ENCODE assay signal across 13 cellular contexts in the genomic region with DNA sequence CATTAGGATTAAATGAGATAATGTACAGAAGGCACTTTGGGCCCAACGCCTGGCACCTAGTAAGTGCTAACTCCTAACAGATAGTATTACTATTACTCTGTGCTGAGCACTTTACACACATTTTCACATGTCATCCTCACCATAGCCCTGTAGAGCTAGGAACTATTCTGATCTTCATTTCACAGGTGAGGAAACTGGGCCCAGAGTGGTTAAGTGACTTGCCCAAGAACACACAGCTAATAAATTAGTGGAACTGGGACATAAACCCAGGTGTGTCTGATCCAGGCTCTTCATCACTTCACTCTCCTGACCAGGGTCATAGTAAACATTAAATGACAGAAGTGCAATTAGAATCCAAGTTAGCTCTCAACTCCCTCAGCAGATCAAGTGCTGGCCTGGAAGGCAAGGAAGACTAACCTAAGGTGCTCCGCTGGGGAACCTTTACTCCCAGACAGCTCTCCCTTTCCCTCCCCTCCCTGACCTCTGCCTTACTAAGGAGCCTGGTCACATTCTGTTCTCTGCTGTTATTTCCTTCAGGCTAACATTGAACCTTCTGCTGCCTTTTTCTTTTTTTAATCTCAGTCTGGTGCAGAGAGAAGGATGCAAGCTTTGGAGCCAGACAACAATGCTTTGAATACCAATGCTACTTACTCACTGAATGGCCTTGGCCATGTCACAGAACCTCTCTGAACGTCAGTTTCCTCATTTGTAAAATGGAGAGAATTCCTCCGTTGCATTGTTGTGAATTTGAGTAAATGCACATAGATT. TPM values are rescaled to one million over a fixed set of nuclear protein-coding genes. Genes with fewer than 3 reads are reported as not detected.
DNase-seq lines count a peak whose midpoint lies in the region; ATAC-seq and TF ChIP-seq lines count a peak whose summit lies in the region.
"Had no signal": no experiment of that assay in that cellular context is flagged by ENCODE, and none has a peak within 500 bp of the region (broad histone marks: within the 10 kb centered on the region; RNA-seq: fewer than 3 reads in every experiment).

No MANE protein-coding gene starts in this region.

- peaks cover 0 to 41% of the 10 kb centered on the region in 2 donors for H3K27me3 ChIP-seq in left lung
- H3K27me3 ChIP-seq in upper lobe of right lung = no peaks in the 10 kb centered on the region
- H3K27me3 ChIP-seq: vagina had no signal

- H3K4me1 ChIP-seq in left lung = peaks cover 0 to 8% of the 10 kb centered on the region in 2 donors
- H3K4me1 ChIP-seq in upper lobe of right lung = peaks cover 10% of the 10 kb centered on the region
- H3K4me1 ChIP-seq: parathyroid adenoma had no signal

- peak; percentile 7; the same call in 1 of the 2 replicates for TF ChIP-seq RAD21 in Ishikawa (IDR thresholded peaks at IDR 0.05; ENCODE audit: low read depth)

- no peaks in the 10 kb centered on the region for H3K9me3 ChIP-seq in left lung
- no peaks in the 10 kb centered on the region for H3K9me3 ChIP-seq in upper lobe of right lung
- H3K9me3 ChIP-seq: vagina had no signal

- intact Hi-C loops in left lung (cut with DNase I) (no loop called here), upper lobe of right lung (cut with DNase I) (no loop called here)

- peak; percentile 90 for DNase-seq in choroid plexus epithelial cell (ENCODE audit: low read depth)
- no peak for DNase-seq in left lung
- DNase-seq in upper lobe of right lung = no peak
- no peak for DNase-seq in glomerular visceral epithelial cell (ENCODE audit: extremely low spot score)
- DNase-seq in NCI-H526 treated with DMSO at 0.1 percent for 48 hours (lab: John Stamatoyannopoulos, UW) = no peak
- DNase-seq in UCSD-AML1 (lab: John Stamatoyannopoulos, UW; ENCODE audit: unreplicated experiment) = no peak
- DNase-seq: activated T-cell treated with anti-CD3 and anti-CD28 coated beads, Interleukin-2, amount 50 U/mL, for 4 hours; cortex of kidney; DND-41; T-helper 9 cell had no signal

- ATAC-seq in left lung (peak; percentile 16), upper lobe of right lung (no peak)
- ATAC-seq: activated T-cell treated with anti-CD3 and anti-CD28 coated beads, Interleukin-2, amount 50 U/mL, for 4 hours had no signal

- TF ChIP-seq CTCF in choroid plexus epithelial cell (conservative IDR thresholded peaks at IDR 0.05; ENCODE audit: low read depth, low read length) (no peak), left lung (IDR thresholded peaks at IDR 0.05) (no peak), upper lobe of right lung (IDR thresholded peaks at IDR 0.05) (no peak)

- peak; percentile 80; the same call in 1 of the 2 replicates for TF ChIP-seq EP300 in Ishikawa (IDR thresholded peaks at IDR 0.05; ENCODE audit: borderline replicate concordance)

- H3K4me3 ChIP-seq in choroid plexus epithelial cell (ENCODE audit: low read depth, low read length) = no peak overlapping the region
- no peak overlapping the region for H3K4me3 ChIP-seq in left lung
- H3K4me3 ChIP-seq in upper lobe of right lung = no peak overlapping the region
- H3K4me3 ChIP-seq: vagina had no signal

- H3K36me3 ChIP-seq in left lung = no peaks in the 10 kb centered on the region
- no peaks in the 10 kb centered on the region for H3K36me3 ChIP-seq in upper lobe of right lung
- H3K36me3 ChIP-seq: vagina had no signal

- no peak overlapping the region for H3K27ac ChIP-seq in left lung
- H3K27ac ChIP-seq in upper lobe of right lung = peak overlapping the region; percentile 32
- H3K27ac ChIP-seq: parathyroid adenoma, vagina had no signal

TF ChIP-seq in Ishikawa, 13 proteins besides CTCF, POLR2A, EP300 and RAD21:
- no peak for TF ChIP-seq REST (IDR thresholded peaks at IDR 0.05; ENCODE audit: low read depth)
- TF ChIP-seq TCF12 (IDR thresholded peaks at IDR 0.05; ENCODE audit: low read depth) = peak; percentile 61
- TF ChIP-seq NFIC (IDR thresholded peaks at IDR 0.05) = peak; percentile 57; the same call in 1 of the 2 replicates
- TF ChIP-seq EGR1 (IDR thresholded peaks at IDR 0.05) = no peak
- TF ChIP-seq FOXM1 (IDR thresholded peaks at IDR 0.05; ENCODE audit: borderline replicate concordance, low read depth) = peak; percentile 48; the same call in 1 of the 2 replicates
- peak; percentile 82 for TF ChIP-seq TEAD4 (IDR thresholded peaks at IDR 0.05)

RNA-seq across cellular contexts. Expression of gene ADRA1B, which starts 4.1 kb away (rescaled TPM):
- total RNA-seq in left lung = 1 to 10 TPM; 1.5 to 2.5 TPM
- total RNA-seq in upper lobe of right lung = 7.1 TPM
